In the genomic region with DNA sequence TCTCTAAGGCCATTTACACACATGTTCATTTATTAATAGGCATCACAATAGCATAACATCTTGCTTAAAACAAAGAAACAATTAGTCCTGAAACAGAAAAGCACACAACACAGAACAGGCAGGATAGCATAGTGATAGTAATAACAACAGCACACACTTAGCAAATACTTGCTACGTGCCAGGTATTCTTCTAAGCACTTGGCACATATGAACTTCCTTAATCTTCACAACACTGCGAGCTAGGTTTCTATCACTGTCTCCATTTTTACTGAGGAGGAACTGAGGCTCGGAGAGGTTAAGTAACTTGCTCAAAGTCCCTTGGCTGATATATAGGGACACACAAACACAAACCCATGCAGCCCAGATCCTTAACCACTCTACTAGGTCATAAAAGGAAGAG, we compare ENCODE assay signal across 21 cellular contexts.
"Had no signal": no experiment of that assay in that cellular context is flagged by ENCODE, and none has a peak within 500 bp of the region (broad histone marks: within the 10 kb centered on the region; RNA-seq: fewer than 3 reads in every experiment).

No MANE protein-coding gene starts in this region.

- H3K4me3 Mint-ChIP-seq: activated CD4-positive, alpha-beta memory T cell treated with anti-CD3 and anti-CD28 coated beads, Interleukin-2, amount 10 ng/mL, durations not matched to agents 7 days and 5 days; activated CD4-positive, alpha-beta T cell treated with anti-CD3 and anti-CD28 coated beads, Interleukin-2, amount 10 ng/mL, durations not matched to agents 24 days and 14 days; activated naive CD4-positive, alpha-beta T cell treated with anti-CD3 and anti-CD28 coated beads, Interleukin-2, amount 10 ng/mL, durations not matched to agents 7 days and 5 days; endodermal cell; stimulated activated effector memory CD8-positive, alpha-beta T cell treated with anti-CD3 and anti-CD28 coated beads, Interleukin-12 subunit alpha, Interleukin-12 subunit beta, amount 100 ng/mL, for 72 hours had no signal

- H3K4me1 Mint-ChIP-seq: activated CD4-positive, alpha-beta T cell treated with anti-CD3 and anti-CD28 coated beads, Interleukin-2, amount 10 ng/mL, durations not matched to agents 24 days and 14 days; endodermal cell; stimulated activated effector memory CD8-positive, alpha-beta T cell treated with anti-CD3 and anti-CD28 coated beads, Interleukin-12 subunit alpha, Interleukin-12 subunit beta, amount 100 ng/mL, for 72 hours had no signal

- H3K36me3 Mint-ChIP-seq: activated naive CD4-positive, alpha-beta T cell treated with anti-CD3 and anti-CD28 coated beads, Interleukin-2, amount 10 ng/mL, durations not matched to agents 7 days and 5 days; stimulated activated effector memory CD8-positive, alpha-beta T cell treated with anti-CD3 and anti-CD28 coated beads, Interleukin-12 subunit alpha, Interleukin-12 subunit beta, amount 100 ng/mL, for 72 hours had no signal

- H3K9me3 ChIP-seq: colonic mucosa, gastroesophageal sphincter, heart left ventricle, transverse colon, vagina had no signal

- H3K36me3 ChIP-seq: colonic mucosa, gastroesophageal sphincter, heart left ventricle, transverse colon, vagina had no signal

- H3K27ac Mint-ChIP-seq: activated CD4-positive, alpha-beta memory T cell treated with anti-CD3 and anti-CD28 coated beads, Interleukin-2, amount 10 ng/mL, durations not matched to agents 7 days and 5 days; activated CD4-positive, alpha-beta T cell treated with anti-CD3 and anti-CD28 coated beads, Interleukin-2, amount 10 ng/mL, durations not matched to agents 24 days and 14 days; activated naive CD4-positive, alpha-beta T cell treated with anti-CD3 and anti-CD28 coated beads, Interleukin-2, amount 10 ng/mL, durations not matched to agents 7 days and 5 days; endodermal cell; stimulated activated effector memory CD8-positive, alpha-beta T cell treated with anti-CD3 and anti-CD28 coated beads, Interleukin-12 subunit alpha, Interleukin-12 subunit beta, amount 100 ng/mL, for 72 hours had no signal

- H3K9me3 Mint-ChIP-seq: activated CD4-positive, alpha-beta memory T cell treated with anti-CD3 and anti-CD28 coated beads, Interleukin-2, amount 10 ng/mL, durations not matched to agents 7 days and 5 days; activated CD4-positive, alpha-beta T cell treated with anti-CD3 and anti-CD28 coated beads, Interleukin-2, amount 10 ng/mL, durations not matched to agents 24 days and 14 days; endodermal cell had no signal

- FAIRE-seq: bronchial epithelial cell, small intestine had no signal

- H3K27me3 ChIP-seq: colonic mucosa, gastroesophageal sphincter, heart left ventricle, transverse colon, vagina had no signal

- H3K27me3 Mint-ChIP-seq: activated naive CD4-positive, alpha-beta T cell treated with anti-CD3 and anti-CD28 coated beads, Interleukin-2, amount 10 ng/mL, durations not matched to agents 7 days and 5 days had no signal

- ATAC-seq: activated CD4-positive, CD25-positive, alpha-beta regulatory T cell treated with anti-CD3 and anti-CD28 coated beads, Interleukin-2, amount 50 U/mL, for 24 hours; gastroesophageal sphincter; heart left ventricle; left cardiac atrium; sciatic nerve; stimulated activated effector memory CD8-positive, alpha-beta T cell treated with anti-CD3 and anti-CD28 coated beads, Interleukin-12 subunit alpha, Interleukin-12 subunit beta, amount 100 ng/mL, for 72 hours had no signal

- H3K4me1 ChIP-seq: colonic mucosa, transverse colon, vagina had no signal

- H3K4me3 ChIP-seq: colonic mucosa, gastroesophageal sphincter, heart left ventricle, transverse colon, vagina had no signal

- DNase-seq: activated CD4-positive, alpha-beta memory T cell treated with anti-CD3 and anti-CD28 coated beads, Interleukin-2, amount 10 ng/mL, durations not matched to agents 7 days and 5 days; activated CD4-positive, alpha-beta T cell treated with anti-CD3 and anti-CD28 coated beads, Interleukin-2, amount 10 ng/mL, durations not matched to agents 24 days and 14 days; activated effector memory CD4-positive, alpha-beta T cell treated with anti-CD3 and anti-CD28 coated beads, Interleukin-2, amount 50 U/mL, for 16 hours; activated naive CD4-positive, alpha-beta T cell treated with anti-CD3 and anti-CD28 coated beads, Interleukin-2, amount 10 ng/mL, durations not matched to agents 7 days and 5 days; activated T-cell treated with anti-CD3 and anti-CD28 coated beads for 4 hours; amygdala; colonic mucosa; endodermal cell; heart left ventricle; islet precursor cell; left cardiac atrium; occipital lobe; small intestine; stimulated activated CD4-positive, alpha-beta T cell treated with anti-CD3 and anti-CD28 coated beads, Interleukin-2, amount 100 ng/mL, for 24 hours; transverse colon had no signal
